Comparison of ENCODE assay signal across 12 cellular contexts in the genomic region with DNA sequence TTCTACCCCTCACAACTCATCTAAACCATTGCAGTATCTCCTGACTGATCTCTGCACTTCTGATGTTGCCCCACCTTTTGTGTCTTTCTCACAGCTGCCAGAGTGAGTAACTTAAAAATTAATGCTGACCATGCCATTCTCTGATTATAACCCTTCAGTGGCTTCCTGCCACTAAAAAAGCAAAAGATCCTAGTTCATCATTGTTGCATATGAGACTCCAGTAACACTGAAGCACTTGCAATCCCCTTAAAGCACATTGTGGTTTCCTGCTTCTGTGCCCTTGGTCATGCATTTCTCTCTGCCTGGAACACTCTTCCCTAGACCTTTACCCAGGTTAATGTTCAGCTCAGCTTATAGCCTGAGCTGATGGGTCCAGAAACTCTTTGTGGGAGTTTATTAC.
A peak's percentile ranks its signal among the peaks of the same experiment; 100 is the strongest.
DNase-seq lines count a peak whose midpoint lies in the region; ATAC-seq and TF ChIP-seq lines count a peak whose summit lies in the region.
"Had no signal": no experiment of that assay in that cellular context is flagged by ENCODE, and none has a peak within 500 bp of the region (broad histone marks: within the 10 kb centered on the region; RNA-seq: fewer than 3 reads in every experiment).

No MANE protein-coding gene starts in this region.

- H3K27me3 ChIP-seq in kidney epithelial cell (ENCODE audit: control insufficient read depth, insufficient read depth, low read length): no peaks in the 10 kb centered on the region
- H3K27me3 ChIP-seq in HAP-1 (ENCODE audit: low read depth): no peaks in the 10 kb centered on the region

- no peaks in the 10 kb centered on the region for H3K4me1 ChIP-seq in HAP-1

- in situ Hi-C loops in HAP-1 (cut with MboI; ENCODE audit: low sequenced_read_pairs): no loop called here

- H3K4me3 ChIP-seq in kidney epithelial cell (ENCODE audit: low read depth, low read length) (no peak overlapping the region), HAP-1 (no peak overlapping the region)
- H3K4me3 ChIP-seq: GM23338 had no signal

- DNase-seq in HuH-7 (ENCODE audit: low spot score): peak; percentile 12
- DNase-seq in kidney epithelial cell (ENCODE audit: low read depth): peak; percentile 77
- no peak for DNase-seq in activated T-cell treated with anti-CD3 and anti-CD28 coated beads for 4 hours
- DNase-seq in HAP-1 (ENCODE audit: low spot score in 2 of 2): no peak
- no peak for DNase-seq in globus pallidus (ENCODE audit: low spot score)
- DNase-seq: CD4-positive, CD25-positive, alpha-beta regulatory T cell; glutamatergic neuron; T-helper 17 cell had no signal

- no peaks in the 10 kb centered on the region for H3K9me3 ChIP-seq in HAP-1

- ATAC-seq in GM18511 (IDR thresholded peaks at IDR 0.05; ENCODE audit: unreplicated experiment) (peak; percentile 83), GM21786 (IDR thresholded peaks at IDR 0.05; ENCODE audit: unreplicated experiment) (peak; percentile 70), GM21576 (IDR thresholded peaks at IDR 0.05; ENCODE audit: unreplicated experiment) (no peak)
- ATAC-seq: GM23338, T-helper 17 cell had no signal

- H3K36me3 ChIP-seq in kidney epithelial cell (ENCODE audit: control insufficient read depth, insufficient read depth, low read length) (no peaks in the 10 kb centered on the region), HAP-1 (replicated peaks) (no peaks in the 10 kb centered on the region)

- TF ChIP-seq CTCF in kidney epithelial cell (IDR thresholded peaks at IDR 0.05; ENCODE audit: insufficient read depth, low read length, poor library complexity, severe bottlenecking): no peak

Comparison
In these comparisons a context has a peak if more than half of its experiments do, and no peak if none do; other contexts are left out.
1. DNase-seq: peak in HuH-7 (single experiment) and kidney epithelial cell (single experiment); none in activated T-cell treated with anti-CD3 and anti-CD28 coated beads for 4 hours (single experiment), HAP-1 (0 of 2) and globus pallidus (single experiment).